ENCODE assay signal across 14 cellular contexts in the genomic region with DNA sequence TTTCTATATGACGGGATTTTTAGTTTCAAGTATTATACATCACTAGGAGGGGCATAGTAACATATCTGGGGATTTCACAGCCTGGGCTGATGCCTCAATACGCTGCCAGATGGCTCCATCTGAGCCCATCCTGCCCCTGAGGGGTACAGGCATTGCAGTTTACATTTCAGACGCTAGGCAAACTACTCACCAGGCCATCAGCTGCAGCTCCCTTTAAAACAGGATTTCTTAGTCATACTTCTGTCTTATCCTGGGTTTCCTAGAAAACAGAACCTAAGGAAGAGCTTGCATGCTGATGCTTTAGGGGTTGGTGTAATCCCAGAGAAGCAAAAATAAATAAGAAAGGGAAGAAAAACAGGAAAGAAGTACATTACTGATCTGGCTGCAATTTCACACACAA.
DNase-seq lines count a peak whose midpoint lies in the region; ATAC-seq and TF ChIP-seq lines count a peak whose summit lies in the region.
"Had no signal": no experiment of that assay in that cellular context is flagged by ENCODE, and none has a peak within 500 bp of the region (broad histone marks: within the 10 kb centered on the region; RNA-seq: fewer than 3 reads in every experiment).

No MANE protein-coding gene starts in this region.

- no peak for ATAC-seq in GM19395 (IDR thresholded peaks at IDR 0.05; ENCODE audit: unreplicated experiment)
- no peak for ATAC-seq in activated CD8-positive, alpha-beta T cell treated with anti-CD3 and anti-CD28 coated beads for 36 hours
- ATAC-seq: PC-3 had no signal

- no peaks in the 10 kb centered on the region for H3K4me1 Mint-ChIP-seq in activated naive CD8-positive, alpha-beta T cell treated with anti-CD3 and anti-CD28 coated beads for 36 hours
- no peaks in the 10 kb centered on the region for H3K4me1 Mint-ChIP-seq in activated CD8-positive, alpha-beta T cell treated with anti-CD3 and anti-CD28 coated beads for 36 hours (ENCODE audit: low read depth)
- H3K4me1 Mint-ChIP-seq in T-helper 2 cell treated with Interferon-gamma antibody and Interleukin-4, amounts not matched to agents 5 μg/mL and 100 μg/mL, for 36 hours (ENCODE audit: low read depth) = no peaks in the 10 kb centered on the region

- H3K27ac ChIP-seq in brain microvascular endothelial cell = no peak overlapping the region
- H3K27ac ChIP-seq: sigmoid colon, transverse colon had no signal

- CTCF ChIA-PET in activated CD8-positive, alpha-beta T cell treated with anti-CD3 and anti-CD28 coated beads for 36 hours (lab: Charles Lee) = no interaction called here

- H3K4me3 ChIP-seq in AG10803 (ENCODE audit: low read length) = no peak overlapping the region
- H3K4me3 ChIP-seq in brain microvascular endothelial cell (ENCODE audit: low read depth, low read length) = no peak overlapping the region
- H3K4me3 ChIP-seq: sigmoid colon, transverse colon had no signal

- peak; percentile 5 for DNase-seq in AG10803 (ENCODE audit: low read depth)
- DNase-seq in HT1080 (ENCODE audit: low read depth) = peak; percentile 34
- DNase-seq in brain microvascular endothelial cell = peak; percentile 11
- DNase-seq in iPS-NIHi11 (ENCODE audit: low spot score) = peak; percentile 24
- no peak for DNase-seq in activated naive CD8-positive, alpha-beta T cell treated with anti-CD3 and anti-CD28 coated beads for 36 hours
- DNase-seq in activated CD8-positive, alpha-beta T cell treated with anti-CD3 and anti-CD28 coated beads for 36 hours = no peak
- DNase-seq in T-helper 2 cell treated with Interferon-gamma antibody and Interleukin-4, amounts not matched to agents 5 μg/mL and 100 μg/mL, for 36 hours (ENCODE audit: low spot score) = no peak
- DNase-seq: AML-193, GF-D8, NCI-H1694 treated with DMSO at 0.1 percent for 48 hours, PC-3, sigmoid colon, transverse colon had no signal

- in situ Hi-C loops in brain microvascular endothelial cell (cut with HindIII; ENCODE audit: low pct_ligation_motif_present, low sequenced_read_pairs) = no loop called here

- TF ChIP-seq CTCF in AG10803 (conservative IDR thresholded peaks at IDR 0.05; ENCODE audit: low read length) = peak; percentile 20
- peak; percentile 63 for TF ChIP-seq CTCF in brain microvascular endothelial cell (IDR thresholded peaks at IDR 0.05; ENCODE audit: low read depth, low read length, missing control alignments)
- TF ChIP-seq CTCF in activated CD8-positive, alpha-beta T cell treated with anti-CD3 and anti-CD28 coated beads for 36 hours (IDR thresholded peaks at IDR 0.05) = no peak

- POLR2A ChIA-PET in activated CD8-positive, alpha-beta T cell treated with anti-CD3 and anti-CD28 coated beads for 36 hours (lab: Charles Lee) = interaction anchor here (0.7 kb wide), 1 partner anchor 414 kb away, joined by 3 read pairs; no protein-coding TSS in a partner anchor

- no peaks in the 10 kb centered on the region for H3K9me3 Mint-ChIP-seq in activated naive CD8-positive, alpha-beta T cell treated with anti-CD3 and anti-CD28 coated beads for 36 hours
- no peaks in the 10 kb centered on the region for H3K9me3 Mint-ChIP-seq in activated CD8-positive, alpha-beta T cell treated with anti-CD3 and anti-CD28 coated beads for 36 hours
- H3K9me3 Mint-ChIP-seq in T-helper 2 cell treated with Interferon-gamma antibody and Interleukin-4, amounts not matched to agents 5 μg/mL and 100 μg/mL, for 36 hours = no peaks in the 10 kb centered on the region

- intact Hi-C loops in activated CD8-positive, alpha-beta T cell treated with anti-CD3 and anti-CD28 coated beads for 36 hours (cut with micrococcal nuclease) = no loop called here

- H3K36me3 ChIP-seq in brain microvascular endothelial cell (replicated peaks) = no peaks in the 10 kb centered on the region
- H3K36me3 ChIP-seq: sigmoid colon, transverse colon had no signal

- no peak overlapping the region for H3K4me3 Mint-ChIP-seq in activated naive CD8-positive, alpha-beta T cell treated with anti-CD3 and anti-CD28 coated beads for 36 hours
- no peak overlapping the region for H3K4me3 Mint-ChIP-seq in activated CD8-positive, alpha-beta T cell treated with anti-CD3 and anti-CD28 coated beads for 36 hours
- H3K4me3 Mint-ChIP-seq in T-helper 2 cell treated with Interferon-gamma antibody and Interleukin-4, amounts not matched to agents 5 μg/mL and 100 μg/mL, for 36 hours = no peak overlapping the region

- H3K27ac Mint-ChIP-seq in activated naive CD8-positive, alpha-beta T cell treated with anti-CD3 and anti-CD28 coated beads for 36 hours = no peak overlapping the region
- no peak overlapping the region for H3K27ac Mint-ChIP-seq in activated CD8-positive, alpha-beta T cell treated with anti-CD3 and anti-CD28 coated beads for 36 hours
- H3K27ac Mint-ChIP-seq in T-helper 2 cell treated with Interferon-gamma antibody and Interleukin-4, amounts not matched to agents 5 μg/mL and 100 μg/mL, for 36 hours = no peak overlapping the region

- H3K27me3 ChIP-seq in brain microvascular endothelial cell (replicated peaks) = no peaks in the 10 kb centered on the region
- H3K27me3 ChIP-seq: sigmoid colon, transverse colon had no signal

- H3K36me3 Mint-ChIP-seq in activated naive CD8-positive, alpha-beta T cell treated with anti-CD3 and anti-CD28 coated beads for 36 hours = no peaks in the 10 kb centered on the region
- no peaks in the 10 kb centered on the region for H3K36me3 Mint-ChIP-seq in activated CD8-positive, alpha-beta T cell treated with anti-CD3 and anti-CD28 coated beads for 36 hours (ENCODE audit: low read depth)
- H3K36me3 Mint-ChIP-seq in T-helper 2 cell treated with Interferon-gamma antibody and Interleukin-4, amounts not matched to agents 5 μg/mL and 100 μg/mL, for 36 hours (ENCODE audit: low read depth) = no peaks in the 10 kb centered on the region

- H3K27me3 Mint-ChIP-seq in activated naive CD8-positive, alpha-beta T cell treated with anti-CD3 and anti-CD28 coated beads for 36 hours = peaks cover 19% of the 10 kb centered on the region
- H3K27me3 Mint-ChIP-seq in activated CD8-positive, alpha-beta T cell treated with anti-CD3 and anti-CD28 coated beads for 36 hours = peaks cover 4% of the 10 kb centered on the region
- H3K27me3 Mint-ChIP-seq in T-helper 2 cell treated with Interferon-gamma antibody and Interleukin-4, amounts not matched to agents 5 μg/mL and 100 μg/mL, for 36 hours (ENCODE audit: low read depth) = peaks cover 3% of the 10 kb centered on the region

Comparison
In these comparisons a context has a peak if more than half of its experiments do, and no peak if none do; other contexts are left out.
1. DNase-seq: peak in AG10803 (single experiment), HT1080 (single experiment), brain microvascular endothelial cell (single experiment) and iPS-NIHi11 (single experiment); none in activated naive CD8-positive, alpha-beta T cell treated with anti-CD3 and anti-CD28 coated beads for 36 hours (single experiment), activated CD8-positive, alpha-beta T cell treated with anti-CD3 and anti-CD28 coated beads for 36 hours (single experiment) and T-helper 2 cell treated with Interferon-gamma antibody and Interleukin-4, amounts not matched to agents 5 μg/mL and 100 μg/mL, for 36 hours (single experiment).